1 cellular context compared by ENCODE assay signal in genomic region chr3:22117751-22118346, GRCh38.
TF ChIP-seq lines count a peak whose summit lies in the region.

No MANE protein-coding gene starts in this region.

TF ChIP-seq in H1, 55 proteins besides CTCF, POLR2A, EP300 and RAD21 (continued from another document):
- TF ChIP-seq CHD7 (IDR thresholded peaks at IDR 0.05; ENCODE audit: insufficient replicate concordance, low read length) = no peak
- no peak for TF ChIP-seq SIN3A (conservative IDR thresholded peaks at IDR 0.05 in 1 of 2, IDR thresholded peaks at IDR 0.05 in 1 of 2; ENCODE audit: low read depth in 1 of 2, low read length in 2 of 2)
- no peak for TF ChIP-seq EGR1 (IDR thresholded peaks at IDR 0.05; ENCODE audit: borderline replicate concordance, low read depth, low read length)
- TF ChIP-seq SAP30 (IDR thresholded peaks at IDR 0.05; ENCODE audit: insufficient read depth, insufficient replicate concordance, low read length) = no peak
- no peak for TF ChIP-seq SIRT6 (IDR thresholded peaks at IDR 0.05; ENCODE audit: low read length)
- TF ChIP-seq E2F6 (IDR thresholded peaks at IDR 0.05) = no peak
- no peak for TF ChIP-seq CTBP2 (IDR thresholded peaks at IDR 0.05; ENCODE audit: borderline replicate concordance, insufficient read depth, insufficient read length, low read length)
- no peak for TF ChIP-seq SRF (IDR thresholded peaks at IDR 0.05; ENCODE audit: low read depth, low read length)
- no peak for TF ChIP-seq MAFK (IDR thresholded peaks at IDR 0.05; ENCODE audit: low read depth, low read length)
- TF ChIP-seq POU5F1 (IDR thresholded peaks at IDR 0.05; ENCODE audit: low read depth, low read length) = no peak
